ENCODE assay signal across 11 cellular contexts in the genomic region with DNA sequence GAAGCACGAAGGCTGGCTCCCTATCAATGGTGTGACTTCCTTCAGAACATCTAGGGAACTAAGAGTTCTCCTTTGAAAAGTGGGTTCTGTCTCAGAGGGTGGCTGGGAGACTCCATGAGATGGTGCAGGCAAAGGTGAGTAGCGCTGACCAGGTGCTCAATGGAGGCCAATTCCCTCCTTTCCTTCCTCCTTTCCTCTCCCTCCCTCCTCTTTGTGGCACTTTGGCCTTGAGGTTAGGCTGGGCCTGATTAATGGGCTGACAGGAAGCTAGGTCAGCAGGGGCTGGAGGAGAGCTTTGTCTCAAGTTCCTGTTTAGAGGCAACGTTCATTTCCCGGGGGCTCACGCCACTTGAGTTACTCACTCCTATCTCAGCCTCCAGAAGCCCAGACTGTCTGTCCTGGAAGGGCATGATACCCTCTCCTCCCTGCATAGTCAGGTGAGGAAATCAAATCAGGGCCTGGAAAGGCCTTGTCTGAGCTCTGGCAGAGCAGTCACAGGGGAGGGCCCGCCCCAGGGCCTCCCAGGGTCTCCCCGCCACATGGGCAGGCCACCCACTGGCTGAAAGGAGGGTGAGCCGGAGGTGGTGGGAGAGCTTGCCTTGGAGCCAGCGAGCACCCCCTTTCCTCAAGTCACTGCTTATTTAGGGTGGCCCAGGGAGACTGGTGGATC. TPM values are rescaled to one million over a fixed set of nuclear protein-coding genes. Genes with fewer than 3 reads are reported as not detected.
DNase-seq lines count a peak whose midpoint lies in the region; ATAC-seq, FAIRE-seq and TF ChIP-seq lines count a peak whose summit lies in the region.
"Had no signal": no experiment of that assay in that cellular context is flagged by ENCODE, and none has a peak within 500 bp of the region (broad histone marks: within the 10 kb centered on the region; RNA-seq: fewer than 3 reads in every experiment).

No MANE protein-coding gene starts in this region.

- H3K9me3 Mint-ChIP-seq in neural progenitor cell: peaks cover 2% of the 10 kb centered on the region

- H3K79me2 ChIP-seq in neural progenitor cell (ENCODE audit: low read depth): no peaks in the 10 kb centered on the region

- H3K27ac ChIP-seq in neural progenitor cell (no peak overlapping the region), testis (no peak overlapping the region)

- peaks cover 4% of the 10 kb centered on the region for H3K36me3 Mint-ChIP-seq in neural progenitor cell

- H3K4me1 ChIP-seq in neural progenitor cell: peaks cover 48% of the 10 kb centered on the region
- peaks cover 5% of the 10 kb centered on the region for H3K4me1 ChIP-seq in testis

- no peak overlapping the region for H3K9ac ChIP-seq in neural progenitor cell

- intact Hi-C loops in testis (cut with DNase I; ENCODE audit: low total_unique reads): no loop called here

- no peaks in the 10 kb centered on the region for H4K20me1 ChIP-seq in neural progenitor cell (ENCODE audit: low read depth)

- DNase-seq in GDM1 (lab: John Stamatoyannopoulos, UW) (peak; percentile 43), NOMO-1 treated with DMSO at 0.1 percent for 48 hours (lab: John Stamatoyannopoulos, UW; ENCODE audit: unreplicated experiment) (peak; percentile 73), dermis blood vessel endothelial cell (peak; percentile 63), neural progenitor cell (ENCODE audit: low spot score) (no peak), testis (no peak), activated gamma-delta T cell (lab: John Stamatoyannopoulos, UW) (no peak), frontal cortex (ENCODE audit: low spot score in 2 of 2) (no peak)
- DNase-seq: heart right ventricle; NCI-H510A; stimulated activated naive CD4-positive, alpha-beta T cell had no signal

- no peak for TF ChIP-seq POLR2A in testis (IDR thresholded peaks at IDR 0.05)

- no peaks in the 10 kb centered on the region for H3K36me3 ChIP-seq in neural progenitor cell
- no peaks in the 10 kb centered on the region for H3K36me3 ChIP-seq in testis (ENCODE audit: low read depth, missing control alignments)
- H3K36me3 ChIP-seq: heart right ventricle had no signal

- H3F3A ChIP-seq in neural progenitor cell (ENCODE audit: low read depth): peaks cover 6% of the 10 kb centered on the region

- H3K4me3 ChIP-seq in neural progenitor cell (no peak overlapping the region), testis (no peak overlapping the region)
- H3K4me3 ChIP-seq: heart right ventricle had no signal

- peaks cover 5% of the 10 kb centered on the region for H3K27me3 Mint-ChIP-seq in neural progenitor cell (ENCODE audit: insufficient read depth, low read depth)

- H3K27me3 ChIP-seq in neural progenitor cell (no peaks in the 10 kb centered on the region), testis (no peaks in the 10 kb centered on the region)
- H3K27me3 ChIP-seq: heart right ventricle had no signal

- peaks cover 62% of the 10 kb centered on the region for H3K4me1 Mint-ChIP-seq in neural progenitor cell

- H3K9me3 ChIP-seq in neural progenitor cell (ENCODE audit: low read depth) (no peaks in the 10 kb centered on the region), testis (no peaks in the 10 kb centered on the region)
- H3K9me3 ChIP-seq: heart right ventricle had no signal

- H3K4me2 ChIP-seq in neural progenitor cell: no peak overlapping the region

- no peak for TF ChIP-seq CTCF in neural progenitor cell (IDR thresholded peaks at IDR 0.05)
- TF ChIP-seq CTCF in testis (IDR thresholded peaks at IDR 0.05): no peak

- ATAC-seq in GM21717 (IDR thresholded peaks at IDR 0.05; ENCODE audit: unreplicated experiment): no peak

- 75 to 84% methylated on average over 9 of the region's 9 CpGs for WGBS in testis, 2 donors

- H3K4me3 Mint-ChIP-seq in neural progenitor cell: peak overlapping the region; percentile 35

- FAIRE-seq in frontal cortex (lab: Jason Lieb, UNC): no peak

- H2AFZ ChIP-seq in neural progenitor cell (replicated peaks): no peak overlapping the region

- H3K27ac Mint-ChIP-seq in neural progenitor cell: peak overlapping the region; percentile 63

RNA-seq across cellular contexts. Expression of a gene that starts 58.4 kb away (rescaled TPM):
- 6.6 and 9.6 TPM in 2 replicates for total RNA-seq in dermis blood vessel endothelial cell
- 53.0 and 86.1 TPM in 2 replicates for total RNA-seq in neural progenitor cell (ENCODE audit: low replicate concordance)
- total RNA-seq in testis: 10 to 100 TPM; 91.6 to 99.0 TPM
- 88.8 TPM for polyA plus RNA-seq in testis (ENCODE audit: insufficient read depth, low read depth, low replicate concordance)
- 39.1 TPM for total RNA-seq in frontal cortex

Comparison
In these comparisons a context has a peak if more than half of its experiments do, and no peak if none do; other contexts are left out.
1. DNase-seq: peak in GDM1 (single experiment), NOMO-1 treated with DMSO at 0.1 percent for 48 hours (single experiment) and dermis blood vessel endothelial cell (single experiment); none in neural progenitor cell (single experiment), testis (single experiment), activated gamma-delta T cell (single experiment) and frontal cortex (0 of 2).